Comparison of ENCODE assay signal across 24 cellular contexts in the genomic region with DNA sequence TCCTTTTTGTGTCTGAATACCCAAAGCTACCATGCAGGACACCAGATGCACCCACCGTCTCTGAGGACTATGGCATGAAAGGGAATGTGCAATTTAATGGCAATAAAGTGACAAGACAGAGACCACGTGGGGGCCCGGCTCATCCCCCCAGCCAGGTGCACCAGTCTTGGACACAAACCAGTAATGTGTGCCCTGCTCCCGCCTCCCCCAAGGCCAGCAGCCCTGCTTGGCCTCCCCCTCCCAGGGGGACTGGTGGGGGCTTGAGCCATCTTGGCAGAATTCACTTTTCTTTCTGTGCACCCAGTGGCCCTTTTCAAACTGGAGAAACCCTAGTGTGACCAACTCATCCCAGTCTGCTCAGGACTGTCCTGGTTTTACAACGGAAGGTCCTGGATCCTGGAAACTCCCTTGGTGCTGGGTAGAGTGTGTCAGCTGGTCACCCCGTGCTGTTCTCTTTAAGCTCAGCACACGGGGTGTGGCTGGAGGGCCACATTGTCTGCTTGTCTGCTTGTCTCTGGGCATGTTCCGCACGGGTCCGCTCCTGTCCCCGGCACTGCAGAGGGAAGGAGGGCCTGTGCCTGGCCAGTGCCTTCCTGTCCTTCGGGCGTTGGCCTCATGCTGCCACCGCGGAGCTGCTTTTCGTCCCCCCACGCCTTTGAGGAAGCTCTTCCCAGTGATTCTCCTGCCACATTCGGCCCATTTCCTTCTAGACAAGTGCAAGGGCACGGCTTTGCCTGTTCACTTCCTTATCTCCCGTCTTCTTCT. TPM values are rescaled to one million over a fixed set of nuclear protein-coding genes. Genes with fewer than 3 reads are reported as not detected.
DNase-seq lines count a peak whose midpoint lies in the region; ATAC-seq and TF ChIP-seq lines count a peak whose summit lies in the region.
"Had no signal": no experiment of that assay in that cellular context is flagged by ENCODE, and none has a peak within 500 bp of the region (broad histone marks: within the 10 kb centered on the region; RNA-seq: fewer than 3 reads in every experiment).

No MANE protein-coding gene starts in this region.

- H3K27me3 Mint-ChIP-seq in T-helper 2 cell treated with Interferon-gamma antibody and Interleukin-4, amounts not matched to agents 5 μg/mL and 100 μg/mL, for 36 hours (ENCODE audit: low read depth): peaks cover 3% of the 10 kb centered on the region

- H3K4me3 Mint-ChIP-seq in T-helper 2 cell treated with Interferon-gamma antibody and Interleukin-4, amounts not matched to agents 5 μg/mL and 100 μg/mL, for 36 hours: no peak overlapping the region
- H3K4me3 Mint-ChIP-seq: CD4-positive, alpha-beta T cell; GM23338; H9 had no signal

- 62 to 64% methylated on average over 19 to 20 of the region's 20 CpGs for WGBS in heart right ventricle, 2 donors

- no peaks in the 10 kb centered on the region for H3K4me1 Mint-ChIP-seq in T-helper 2 cell treated with Interferon-gamma antibody and Interleukin-4, amounts not matched to agents 5 μg/mL and 100 μg/mL, for 36 hours (ENCODE audit: low read depth)
- H3K4me1 Mint-ChIP-seq: GM23338, H9 had no signal

- peak; percentile 6 for DNase-seq in left cardiac atrium
- DNase-seq in heart right ventricle: no peak
- DNase-seq in UCSD-AML1 (lab: John Stamatoyannopoulos, UW; ENCODE audit: unreplicated experiment): peak; percentile 49
- DNase-seq in left colon: peak; percentile 39 to 41
- DNase-seq in upper lobe of right lung: no peak
- no peak for DNase-seq in HuH-7 (ENCODE audit: low spot score)
- DNase-seq in T-helper 2 cell treated with Interferon-gamma antibody and Interleukin-4, amounts not matched to agents 5 μg/mL and 100 μg/mL, for 36 hours (ENCODE audit: low spot score): no peak
- DNase-seq: AML-193; CD4-positive, alpha-beta T cell; COR-L47; H9; KBM-7; NCI-H1417; NCI-H1694; NCI-H2081 treated with DMSO at 0.1 percent for 48 hours; NCI-H2171; NCI-H226; NCI-H510A; NCI-H69; SIG-M5 had no signal

- TF ChIP-seq CTCF in heart right ventricle (IDR thresholded peaks at IDR 0.05) (no peak), upper lobe of right lung (IDR thresholded peaks at IDR 0.05) (no peak)

- H3K27me3 ChIP-seq in heart right ventricle: peaks cover 0 to 27% (median 15%) of the 10 kb centered on the region in 7 donors
- no peaks in the 10 kb centered on the region for H3K27me3 ChIP-seq in upper lobe of right lung

- no peaks in the 10 kb centered on the region for H3K9me3 Mint-ChIP-seq in T-helper 2 cell treated with Interferon-gamma antibody and Interleukin-4, amounts not matched to agents 5 μg/mL and 100 μg/mL, for 36 hours
- H3K9me3 Mint-ChIP-seq: CD4-positive, alpha-beta T cell had no signal

- H3K4me1 ChIP-seq in heart right ventricle (no peaks in the 10 kb centered on the region), upper lobe of right lung (no peaks in the 10 kb centered on the region)

- H3K27ac Mint-ChIP-seq in T-helper 2 cell treated with Interferon-gamma antibody and Interleukin-4, amounts not matched to agents 5 μg/mL and 100 μg/mL, for 36 hours: no peak overlapping the region
- H3K27ac Mint-ChIP-seq: CD4-positive, alpha-beta T cell; GM23338 had no signal

- intact Hi-C loops in left cardiac atrium (cut with DNase I): no loop called here
- intact Hi-C loops in heart right ventricle (cut with DNase I): no loop called here
- intact Hi-C loops in left colon (cut with DNase I, micrococcal nuclease): no loop called here
- intact Hi-C loops in upper lobe of right lung (cut with DNase I): no loop called here

- H3K36me3 ChIP-seq in heart right ventricle (no peaks in the 10 kb centered on the region), upper lobe of right lung (no peaks in the 10 kb centered on the region)
- H3K36me3 ChIP-seq: BLaER1 treated with 17β-estradiol and CSF1 and Interleukin-3, amounts not matched to agents 10 nM and 100 nM had no signal

- H3K36me3 Mint-ChIP-seq in T-helper 2 cell treated with Interferon-gamma antibody and Interleukin-4, amounts not matched to agents 5 μg/mL and 100 μg/mL, for 36 hours (ENCODE audit: low read depth): no peaks in the 10 kb centered on the region

- no peak for ATAC-seq in left cardiac atrium
- ATAC-seq in heart right ventricle: no peak
- peak; percentile 84 for ATAC-seq in left colon
- peak; percentile 29 for ATAC-seq in upper lobe of right lung
- ATAC-seq: GM23338 had no signal

- H3K4me3 ChIP-seq in heart right ventricle (no peak overlapping the region), upper lobe of right lung (no peak overlapping the region)
- H3K4me3 ChIP-seq: BLaER1 treated with 17β-estradiol and CSF1 and Interleukin-3, amounts not matched to agents 10 nM and 100 nM; GM23338; SK-N-MC had no signal

- H3K27ac ChIP-seq in heart right ventricle: no peak overlapping the region
- no peak overlapping the region for H3K27ac ChIP-seq in upper lobe of right lung
- H3K27ac ChIP-seq: BLaER1 treated with 17β-estradiol and CSF1 and Interleukin-3, amounts not matched to agents 10 nM and 100 nM; RWPE1; SK-N-MC had no signal

- H3K9me3 ChIP-seq in heart right ventricle (peaks cover 0 to 26% (median 3%) of the 10 kb centered on the region in 11 donors), upper lobe of right lung (no peaks in the 10 kb centered on the region)

RNA-seq across cellular contexts. Expression of a gene that starts 45.8 kb away (rescaled TPM):
- total RNA-seq in left cardiac atrium (under 1 TPM; 0.52 to 0.53 TPM), heart right ventricle (under 1 TPM; 0.32 to 0.74 (median 0.42) TPM), left colon (under 1 TPM; 0.43 to 0.67 TPM), upper lobe of right lung (1.3 TPM)
- under 1 TPM; 0.03 to 0.73 TPM for polyA plus RNA-seq in heart right ventricle

Comparison
In these comparisons a context has a peak if more than half of its experiments do, and no peak if none do; other contexts are left out.
1. DNase-seq: peak in left cardiac atrium (single experiment), UCSD-AML1 (single experiment) and left colon (2 of 2); none in heart right ventricle (0 of 2), upper lobe of right lung (single experiment), HuH-7 (single experiment) and T-helper 2 cell treated with Interferon-gamma antibody and Interleukin-4, amounts not matched to agents 5 μg/mL and 100 μg/mL, for 36 hours (single experiment).
2. ATAC-seq: peak in left colon (single experiment) and upper lobe of right lung (single experiment); none in left cardiac atrium (0 of 2) and heart right ventricle (0 of 8).